ENCODE assay signal across 8 cellular contexts in the genomic region with DNA sequence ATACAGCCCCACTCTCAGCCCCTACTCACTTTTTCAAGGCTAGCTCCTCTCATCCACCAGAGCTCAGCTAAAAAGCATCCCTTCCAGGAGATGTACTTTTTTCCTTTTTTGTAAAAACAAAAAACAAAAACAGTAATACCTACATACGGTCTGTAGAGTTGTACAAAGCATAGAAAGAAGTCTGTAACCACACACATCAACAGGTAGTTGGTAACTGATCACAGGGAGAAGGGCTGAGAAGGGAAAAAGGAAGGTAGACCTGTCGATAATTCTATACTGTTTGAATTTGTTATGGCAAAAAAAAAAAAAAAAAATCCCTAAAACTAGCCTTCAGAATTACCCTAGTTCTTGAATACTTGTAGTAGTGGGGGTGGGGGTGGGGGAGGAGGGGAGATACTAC. TPM values are rescaled to one million over a fixed set of nuclear protein-coding genes. Genes with fewer than 3 reads are reported as not detected.
DNase-seq lines count a peak whose midpoint lies in the region; ATAC-seq and TF ChIP-seq lines count a peak whose summit lies in the region.

No MANE protein-coding gene starts in this region.

- peak overlapping the region; percentile 62; the same call in 1 of the 2 replicates for H3K9ac ChIP-seq in SK-N-SH
- H3K9ac ChIP-seq in iPS-15b (ENCODE audit: low read depth, low read length) = no peak overlapping the region

- H3K9me3 ChIP-seq in SK-N-SH (no peaks in the 10 kb centered on the region), iPS-15b (ENCODE audit: control insufficient read depth, insufficient read depth, low read length) (no peaks in the 10 kb centered on the region)

- H3K4me3 ChIP-seq in SK-N-SH (ENCODE audit: low read depth in 2 of 2, low read length in 1 of 2) = peak overlapping the region; percentile 68 to 80
- H3K4me3 ChIP-seq in iPS-15b (ENCODE audit: low read depth, low read length) = peak overlapping the region; percentile 94

- no peaks in the 10 kb centered on the region for H3K27me3 Mint-ChIP-seq in activated CD8-positive, alpha-beta T cell treated with anti-CD3 and anti-CD28 coated beads, Interleukin-2, amount 10 ng/mL, durations not matched to agents 7 days and 5 days (ENCODE audit: low read depth)
- no peaks in the 10 kb centered on the region for H3K27me3 Mint-ChIP-seq in stimulated activated memory B cell treated with anti-CD40 and anti-IgM and Interleukin-4, amounts not matched to agents 10 μg/mL and 1 μg/mL and 100 μg/mL, for 72 hours

- peaks cover 4 to 5% of the 10 kb centered on the region in 2 experiments; a peak in 2 of 4 replicates for H3K4me1 ChIP-seq in SK-N-SH (ENCODE audit: control insufficient read depth in 1 of 2, insufficient read depth in 2 of 2, low read depth in 1 of 2, low read length in 1 of 2)
- H3K4me1 ChIP-seq in iPS-15b (ENCODE audit: control insufficient read depth, insufficient read depth, low read length) = no peaks in the 10 kb centered on the region

- no peaks in the 10 kb centered on the region for H3K9me2 ChIP-seq in SK-N-SH

- TF ChIP-seq EP300 in SK-N-SH (IDR thresholded peaks at IDR 0.05; ENCODE audit: borderline replicate concordance in 1 of 2, low read depth in 1 of 2, low read length in 1 of 2) = no peak

- H3K36me3 ChIP-seq in SK-N-SH (replicated peaks in 1 of 2; ENCODE audit: control insufficient read depth in 1 of 2, insufficient read depth in 2 of 2, low read length in 1 of 2) (peaks cover 0 to 4% of the 10 kb centered on the region in 2 experiments), iPS-15b (ENCODE audit: control insufficient read depth, insufficient read depth, low read length) (peaks cover 9% of the 10 kb centered on the region)

- DNase-seq in SK-N-SH = no peak
- DNase-seq in activated CD8-positive, alpha-beta T cell treated with anti-CD3 and anti-CD28 coated beads, Interleukin-2, amount 10 ng/mL, durations not matched to agents 7 days and 5 days = no peak
- no peak for DNase-seq in stimulated activated CD4-positive, alpha-beta T cell treated with anti-CD3 and anti-CD28 coated beads, Interleukin-4, amount 100 ng/mL, for 1 hour
- no peak for DNase-seq in SIG-M5 treated with dmso at 0.1 percent for 504 hours (lab: John Stamatoyannopoulos, UW; ENCODE audit: unreplicated experiment)

- H3K79me2 ChIP-seq in SK-N-SH (ENCODE audit: insufficient read depth) = no peaks in the 10 kb centered on the region

- H4K20me1 ChIP-seq in SK-N-SH (ENCODE audit: insufficient read depth) = no peaks in the 10 kb centered on the region

- ATAC-seq in SK-N-SH treated with all-trans-retinoic acid at 6 μM for 48 hours = no peak
- ATAC-seq in activated CD8-positive, alpha-beta T cell treated with anti-CD3 and anti-CD28 coated beads, Interleukin-2, amount 10 ng/mL, durations not matched to agents 7 days and 5 days = no peak
- ATAC-seq in stimulated activated memory B cell treated with anti-CD40 and anti-IgM and Interleukin-4, amounts not matched to agents 10 μg/mL and 1 μg/mL and 100 μg/mL, for 72 hours = no peak
- ATAC-seq in GM21619 (IDR thresholded peaks at IDR 0.05; ENCODE audit: unreplicated experiment) = no peak

- CTCF ChIA-PET in SK-N-SH (lab: Yijun Ruan, JAX) = interaction anchor here (1.1 to 7.3 kb wide), 9 partner anchors 10 to 124 kb away, joined by 3 to 83 read pairs (median 8); a partner anchor contains a TSS
- CTCF ChIA-PET in activated CD8-positive, alpha-beta T cell treated with anti-CD3 and anti-CD28 coated beads, Interleukin-2, amount 10 ng/mL, durations not matched to agents 7 days and 5 days (lab: Charles Lee) = interaction anchor here (1.1 to 3.2 kb wide), 8 partner anchors 10 to 174 kb away, joined by 3 to 75 read pairs (median 8); a partner anchor contains a TSS

- no peak for TF ChIP-seq RAD21 in SK-N-SH (IDR thresholded peaks at IDR 0.05; ENCODE audit: low read length)

- H3K4me1 Mint-ChIP-seq in activated CD8-positive, alpha-beta T cell treated with anti-CD3 and anti-CD28 coated beads, Interleukin-2, amount 10 ng/mL, durations not matched to agents 7 days and 5 days (ENCODE audit: low read depth) = peaks cover 27% of the 10 kb centered on the region
- peaks cover 42% of the 10 kb centered on the region for H3K4me1 Mint-ChIP-seq in stimulated activated memory B cell treated with anti-CD40 and anti-IgM and Interleukin-4, amounts not matched to agents 10 μg/mL and 1 μg/mL and 100 μg/mL, for 72 hours

- peak overlapping the region; percentile 100 for H3K27ac Mint-ChIP-seq in activated CD8-positive, alpha-beta T cell treated with anti-CD3 and anti-CD28 coated beads, Interleukin-2, amount 10 ng/mL, durations not matched to agents 7 days and 5 days
- H3K27ac Mint-ChIP-seq in stimulated activated memory B cell treated with anti-CD40 and anti-IgM and Interleukin-4, amounts not matched to agents 10 μg/mL and 1 μg/mL and 100 μg/mL, for 72 hours = peak overlapping the region; percentile 100

- POLR2A ChIA-PET in SK-N-SH (lab: Yijun Ruan, JAX) = interaction anchor here (1.3 to 2.8 kb wide), 3 partner anchors 15 to 117 kb away, joined by 5 to 36 read pairs (median 29); a partner anchor contains a TSS
- POLR2A ChIA-PET in activated CD8-positive, alpha-beta T cell treated with anti-CD3 and anti-CD28 coated beads, Interleukin-2, amount 10 ng/mL, durations not matched to agents 7 days and 5 days (lab: Charles Lee) = interaction anchor here (0.9 to 3.8 kb wide), 17 partner anchors 8 to 379 kb away, joined by 3 to 76 read pairs (median 6); a partner anchor contains a TSS

- peak overlapping the region; percentile 97 for H3K4me3 Mint-ChIP-seq in activated CD8-positive, alpha-beta T cell treated with anti-CD3 and anti-CD28 coated beads, Interleukin-2, amount 10 ng/mL, durations not matched to agents 7 days and 5 days
- peak overlapping the region; percentile 95 for H3K4me3 Mint-ChIP-seq in stimulated activated memory B cell treated with anti-CD40 and anti-IgM and Interleukin-4, amounts not matched to agents 10 μg/mL and 1 μg/mL and 100 μg/mL, for 72 hours

- peaks cover 31% of the 10 kb centered on the region for H3K36me3 Mint-ChIP-seq in activated CD8-positive, alpha-beta T cell treated with anti-CD3 and anti-CD28 coated beads, Interleukin-2, amount 10 ng/mL, durations not matched to agents 7 days and 5 days (ENCODE audit: low read depth)
- H3K36me3 Mint-ChIP-seq in stimulated activated memory B cell treated with anti-CD40 and anti-IgM and Interleukin-4, amounts not matched to agents 10 μg/mL and 1 μg/mL and 100 μg/mL, for 72 hours = peaks cover 25% of the 10 kb centered on the region

- TF ChIP-seq CTCF in SK-N-SH (IDR thresholded peaks at IDR 0.05) = no peak

- WGBS in SK-N-SH (ENCODE audit: low lambda C conversion rate) = 28% methylated on average over 2 of the region's 2 CpGs

- H3K4me2 ChIP-seq in SK-N-SH = peak overlapping the region; percentile 87

- no peaks in the 10 kb centered on the region for H3K9me3 Mint-ChIP-seq in activated CD8-positive, alpha-beta T cell treated with anti-CD3 and anti-CD28 coated beads, Interleukin-2, amount 10 ng/mL, durations not matched to agents 7 days and 5 days (ENCODE audit: insufficient read depth)
- no peaks in the 10 kb centered on the region for H3K9me3 Mint-ChIP-seq in stimulated activated memory B cell treated with anti-CD40 and anti-IgM and Interleukin-4, amounts not matched to agents 10 μg/mL and 1 μg/mL and 100 μg/mL, for 72 hours

- H3K27me3 ChIP-seq in SK-N-SH (ENCODE audit: insufficient read depth) = no peaks in the 10 kb centered on the region
- H3K27me3 ChIP-seq in iPS-15b (ENCODE audit: control insufficient read depth, insufficient read depth, low read length) = no peaks in the 10 kb centered on the region

- H2AFZ ChIP-seq in SK-N-SH (ENCODE audit: low read depth) = no peak overlapping the region; the same call in 1 of the 2 replicates

- no peak overlapping the region for H3K27ac ChIP-seq in SK-N-SH (ENCODE audit: low read depth in 2 of 2, low read length in 1 of 2)

- peaks cover 4% of the 10 kb centered on the region for H3F3A ChIP-seq in SK-N-SH (replicated peaks; ENCODE audit: insufficient read depth)

TF ChIP-seq in SK-N-SH, 30 proteins besides CTCF, POLR2A, EP300 and RAD21 (continues in another document):
- TF ChIP-seq POLR2AphosphoS5 (IDR thresholded peaks at IDR 0.05; ENCODE audit: low read depth, low read length) (no peak), FOXJ3 (CRISPR knock-in tag; IDR thresholded peaks at IDR 0.05) (no peak)

TF ChIP-seq in SK-N-SH treated with all-trans-retinoic acid at 6 μM for 48 hours, 23 proteins besides CTCF, POLR2A, EP300 and RAD21 (continues in another document):
- no peak for TF ChIP-seq ARNTL (CRISPR knock-in tag; IDR thresholded peaks at IDR 0.05; ENCODE audit: borderline replicate concordance, low read depth)
- TF ChIP-seq ZNF8 (CRISPR knock-in tag; IDR thresholded peaks at IDR 0.05) = no peak
- TF ChIP-seq ZC3H10 (CRISPR knock-in tag; IDR thresholded peaks at IDR 0.05) = no peak
- no peak for TF ChIP-seq ZNF565 (CRISPR knock-in tag; conservative IDR thresholded peaks at IDR 0.05; ENCODE audit: low read depth)
- no peak for TF ChIP-seq ISL1 (CRISPR knock-in tag; IDR thresholded peaks at IDR 0.05)

RNA-seq across cellular contexts. Expression of a gene that starts 0.9 kb away (rescaled TPM):
- 11.7 and 13.2 TPM in 2 replicates for polyA plus RNA-seq in SK-N-SH (2012; rRNA removed)
- 7.0 and 10.2 TPM in 2 replicates for polyA plus RNA-seq in SK-N-SH (2012; cell fraction: cytosol; rRNA removed)
- polyA plus RNA-seq in SK-N-SH (2012; cell fraction: nucleus; rRNA removed) = 14.6 and 19.1 TPM in 2 replicates
- total RNA-seq in activated CD8-positive, alpha-beta T cell treated with anti-CD3 and anti-CD28 coated beads, Interleukin-2, amount 10 ng/mL, durations not matched to agents 7 days and 5 days = 10 to 100 TPM; 41.1 to 43.6 TPM

RNA-seq across cellular contexts. Expression of a gene that starts 17.3 kb away (rescaled TPM):
- polyA plus RNA-seq in SK-N-SH (2012; rRNA removed) = 65.4 and 70.0 TPM in 2 replicates
- polyA plus RNA-seq in SK-N-SH (2012; cell fraction: cytosol; rRNA removed) = 43.0 and 58.4 TPM in 2 replicates
- 41.0 and 49.6 TPM in 2 replicates for polyA plus RNA-seq in SK-N-SH (2012; cell fraction: nucleus; rRNA removed)
- total RNA-seq in activated CD8-positive, alpha-beta T cell treated with anti-CD3 and anti-CD28 coated beads, Interleukin-2, amount 10 ng/mL, durations not matched to agents 7 days and 5 days = 10 to 100 TPM; 52.1 to 56.3 TPM

RNA-seq across cellular contexts. Expression of a gene that starts 26.7 kb away (rescaled TPM):
- polyA plus RNA-seq in SK-N-SH (2012; rRNA removed) = 82.8 and 90.4 TPM in 2 replicates
- 77.5 and 82.2 TPM in 2 replicates for polyA plus RNA-seq in SK-N-SH (2012; cell fraction: cytosol; rRNA removed)
- 74.4 and 85.5 TPM in 2 replicates for polyA plus RNA-seq in SK-N-SH (2012; cell fraction: nucleus; rRNA removed)
- total RNA-seq in activated CD8-positive, alpha-beta T cell treated with anti-CD3 and anti-CD28 coated beads, Interleukin-2, amount 10 ng/mL, durations not matched to agents 7 days and 5 days = 10 to 100 TPM; 62.1 to 66.1 TPM

RNA-seq across cellular contexts. Expression of a gene that starts 27.0 kb away (rescaled TPM):
- polyA plus RNA-seq in SK-N-SH (2012; rRNA removed) = 42.5 and 43.7 TPM in 2 replicates
- polyA plus RNA-seq in SK-N-SH (2012; cell fraction: cytosol; rRNA removed) = 13.3 and 21.1 TPM in 2 replicates
- polyA plus RNA-seq in SK-N-SH (2012; cell fraction: nucleus; rRNA removed) = 183 and 203 TPM in 2 replicates
- 10 to 100 TPM; 65.7 to 75.4 TPM for total RNA-seq in activated CD8-positive, alpha-beta T cell treated with anti-CD3 and anti-CD28 coated beads, Interleukin-2, amount 10 ng/mL, durations not matched to agents 7 days and 5 days
